16 cellular contexts compared by ENCODE assay signal in genomic region chr5:105956456-105957177, GRCh38.
DNase-seq lines count a peak whose midpoint lies in the region; ATAC-seq, FAIRE-seq and TF ChIP-seq lines count a peak whose summit lies in the region.
"Had no signal": no experiment of that assay in that cellular context is flagged by ENCODE, and none has a peak within 500 bp of the region (broad histone marks: within the 10 kb centered on the region; RNA-seq: fewer than 3 reads in every experiment).

No MANE protein-coding gene starts in this region.

- H3K9me3 ChIP-seq in heart left ventricle, result peaks cover 0 to 5% (median 0%) of the 10 kb centered on the region in 12 donors

- H3K27ac ChIP-seq in ACC112 (ENCODE audit: low read depth, low read length), result peak overlapping the region; percentile 56
- no peak overlapping the region for H3K27ac ChIP-seq in heart left ventricle

- FAIRE-seq in HTR-8/SVneo (lab: Jason Lieb, UNC), result no peak

- H3K4me3 ChIP-seq in ACC112 (ENCODE audit: low read depth, low read length) (peak overlapping the region; percentile 31; the same call in 1 of the 2 replicates), heart left ventricle (no peak overlapping the region)
- H3K4me3 ChIP-seq: lung had no signal

- TF ChIP-seq POLR2A in heart left ventricle (IDR thresholded peaks at IDR 0.05), result no peak

- H3K4me1 ChIP-seq in ACC112 (ENCODE audit: control insufficient read depth, insufficient read depth, low read length, unreplicated experiment) (peaks cover 11% of the 10 kb centered on the region), heart left ventricle (no peaks in the 10 kb centered on the region)

- peak overlapping the region; percentile 80 for H2AFZ ChIP-seq in ACC112 (ENCODE audit: low read length, unreplicated experiment)

- peak; percentile 8 for DNase-seq in HTR-8/SVneo (ENCODE audit: insufficient read length, low spot score)
- DNase-seq in amniotic epithelial cell (ENCODE audit: low read depth), result peak; percentile 35
- peak; percentile 9 for DNase-seq in glomerular visceral epithelial cell (ENCODE audit: extremely low spot score)
- DNase-seq in heart left ventricle, result no peak
- no peak for DNase-seq in GOT3 (lab: John Stamatoyannopoulos, UW)
- DNase-seq: activated CD4-positive, alpha-beta memory T cell treated with anti-CD3 and anti-CD28 coated beads for 36 hours; amniotic stem cell; dermis blood vessel endothelial cell; natural killer cell; NCI-H1048; SHP77 treated with DMSO at 0.1 percent for 48 hours; substantia nigra had no signal

- H3K36me3 ChIP-seq in ACC112 (ENCODE audit: insufficient read depth, low read length), result no peaks in the 10 kb centered on the region
- H3K36me3 ChIP-seq in heart left ventricle, result no peaks in the 10 kb centered on the region

- H3K79me2 ChIP-seq in ACC112 (ENCODE audit: control insufficient read depth, insufficient read depth, low read length, unreplicated experiment), result no peaks in the 10 kb centered on the region

- intact Hi-C loops in heart left ventricle (cut with DNase I), result no loop called here

- ATAC-seq in heart left ventricle (no peak), HG02840 (IDR thresholded peaks at IDR 0.05; ENCODE audit: low FRiP score, unreplicated experiment) (no peak), HG03196 (IDR thresholded peaks at IDR 0.05; ENCODE audit: unreplicated experiment) (no peak)
- ATAC-seq: natural killer cell had no signal

- H3K27me3 ChIP-seq in ACC112 (ENCODE audit: insufficient read depth, low read length) (no peaks in the 10 kb centered on the region), heart left ventricle (no peaks in the 10 kb centered on the region)

- TF ChIP-seq CTCF in heart left ventricle (IDR thresholded peaks at IDR 0.05), result no peak

- WGBS in heart left ventricle, 4 donors, result 68 to 89% (median 82%) methylated on average over 1 of the region's 1 CpG

Comparison
In these comparisons a context has a peak if more than half of its experiments do, and no peak if none do; other contexts are left out.
1. DNase-seq: peak in HTR-8/SVneo (single experiment), amniotic epithelial cell (single experiment) and glomerular visceral epithelial cell (single experiment); none in heart left ventricle (0 of 5) and GOT3 (single experiment).